17 cellular contexts compared by ENCODE assay signal in genomic region chr2:46320141-46320567, GRCh38. TPM values are rescaled to one million over a fixed set of nuclear protein-coding genes. Genes with fewer than 3 reads are reported as not detected.
DNase-seq lines count a peak whose midpoint lies in the region; ATAC-seq, FAIRE-seq and TF ChIP-seq lines count a peak whose summit lies in the region.
"Had no signal": no experiment of that assay in that cellular context is flagged by ENCODE, and none has a peak within 500 bp of the region (broad histone marks: within the 10 kb centered on the region; RNA-seq: fewer than 3 reads in every experiment).

No MANE protein-coding gene starts in this region.

- H3K9me3 ChIP-seq in A549 = no peaks in the 10 kb centered on the region
- no peaks in the 10 kb centered on the region for H3K9me3 ChIP-seq in neural progenitor cell (ENCODE audit: low read depth)

- no peak for TF ChIP-seq RAD21 in A549 (conservative IDR thresholded peaks at IDR 0.05 in 1 of 2, IDR thresholded peaks at IDR 0.05 in 1 of 2)

- FAIRE-seq in A549 (lab: Jason Lieb, UNC) = no peak

- H3K36me3 Mint-ChIP-seq in neural progenitor cell = no peaks in the 10 kb centered on the region
- H3K36me3 Mint-ChIP-seq: natural killer cell treated with Interleukin-12 subunit alpha and Interleukin-12 subunit beta and Interleukin-15 and Interleukin-18, amount 100 ng/mL, for 72 hours; stimulated activated memory B cell treated with anti-CD40 and anti-IgM and Interleukin-4, amounts not matched to agents 10 μg/mL and 1 μg/mL and 100 μg/mL, for 72 hours; WTC11 had no signal

- H3K4me3 Mint-ChIP-seq in neural progenitor cell = no peak overlapping the region
- H3K4me3 Mint-ChIP-seq: natural killer cell treated with Interleukin-12 subunit alpha and Interleukin-12 subunit beta and Interleukin-15 and Interleukin-18, amount 100 ng/mL, for 72 hours; stimulated activated memory B cell treated with anti-CD40 and anti-IgM and Interleukin-4, amounts not matched to agents 10 μg/mL and 1 μg/mL and 100 μg/mL, for 72 hours; WTC11 had no signal

- POLR2A ChIA-PET in A549 (lab: Yijun Ruan, JAX) = interaction anchor here (1.0 kb wide), 1 partner anchor 23 kb away, joined by 3 read pairs; the partner anchor contains the start of gene EPAS1

- no peaks in the 10 kb centered on the region for H3K79me2 ChIP-seq in neural progenitor cell (ENCODE audit: low read depth)

- CTCF ChIA-PET in A549 (lab: Yijun Ruan, JAX) = interaction anchor here (1.3 kb wide), 1 partner anchor 37 kb away, joined by 4 read pairs; no protein-coding TSS in a partner anchor

- peaks cover 96% of the 10 kb centered on the region for H3K4me1 ChIP-seq in A549
- no peaks in the 10 kb centered on the region for H3K4me1 ChIP-seq in neural progenitor cell

- H2AFZ ChIP-seq in neural progenitor cell (replicated peaks) = peak overlapping the region; percentile 15

- H3K4me2 ChIP-seq in A549 (peak overlapping the region; percentile 8; the same call in 2 of the 3 replicates), neural progenitor cell (no peak overlapping the region)

- H3K4me1 Mint-ChIP-seq in neural progenitor cell = peaks cover 7% of the 10 kb centered on the region
- H3K4me1 Mint-ChIP-seq: stimulated activated memory B cell treated with anti-CD40 and anti-IgM and Interleukin-4, amounts not matched to agents 10 μg/mL and 1 μg/mL and 100 μg/mL, for 72 hours had no signal

- no peaks in the 10 kb centered on the region for H3F3A ChIP-seq in neural progenitor cell (ENCODE audit: low read depth)

- TF ChIP-seq CTCF in A549 (IDR thresholded peaks at IDR 0.05) (no peak), neural progenitor cell (IDR thresholded peaks at IDR 0.05) (no peak)

- H3K9me3 Mint-ChIP-seq in neural progenitor cell = no peaks in the 10 kb centered on the region
- H3K9me3 Mint-ChIP-seq: natural killer cell treated with Interleukin-12 subunit alpha and Interleukin-12 subunit beta and Interleukin-15 and Interleukin-18, amount 100 ng/mL, for 72 hours; stimulated activated memory B cell treated with anti-CD40 and anti-IgM and Interleukin-4, amounts not matched to agents 10 μg/mL and 1 μg/mL and 100 μg/mL, for 72 hours; WTC11 had no signal

- no peaks in the 10 kb centered on the region for H3K27me3 ChIP-seq in neural progenitor cell
- H3K27me3 ChIP-seq: brain microvascular endothelial cell had no signal

- no peak for DNase-seq in A549 (ENCODE audit: low read depth in 1 of 2, low spot score in 1 of 2)
- DNase-seq in NCI-H774 (lab: John Stamatoyannopoulos, UW) = peak; percentile 38
- peak; percentile 41 for DNase-seq in fibroblast of gingiva (ENCODE audit: low read depth)
- DNase-seq in neural progenitor cell (ENCODE audit: low spot score) = no peak
- no peak for DNase-seq in NAMALWA (ENCODE audit: low spot score)
- no peak for DNase-seq in activated gamma-delta T cell (lab: John Stamatoyannopoulos, UW)
- no peak for DNase-seq in NCI-H446 (lab: John Stamatoyannopoulos, UW)
- DNase-seq: activated naive CD4-positive, alpha-beta T cell; brain microvascular endothelial cell; H7; NCI-H1105 treated with DMSO at 0.1 percent for 48 hours; NCI-H345 had no signal

- no peak for TF ChIP-seq EP300 in A549 (IDR thresholded peaks at IDR 0.05)

- no peaks in the 10 kb centered on the region for H4K20me1 ChIP-seq in neural progenitor cell (ENCODE audit: low read depth)

- no peak overlapping the region for H3K27ac Mint-ChIP-seq in neural progenitor cell
- H3K27ac Mint-ChIP-seq: natural killer cell treated with Interleukin-12 subunit alpha and Interleukin-12 subunit beta and Interleukin-15 and Interleukin-18, amount 100 ng/mL, for 72 hours; stimulated activated memory B cell treated with anti-CD40 and anti-IgM and Interleukin-4, amounts not matched to agents 10 μg/mL and 1 μg/mL and 100 μg/mL, for 72 hours; WTC11 had no signal

- no peaks in the 10 kb centered on the region for H3K36me3 ChIP-seq in neural progenitor cell
- H3K36me3 ChIP-seq: brain microvascular endothelial cell had no signal

- H3K27me3 Mint-ChIP-seq in neural progenitor cell (ENCODE audit: insufficient read depth, low read depth) = peaks cover 2% of the 10 kb centered on the region

- no peak for ATAC-seq in A549
- no peak for ATAC-seq in GM18520 (IDR thresholded peaks at IDR 0.05; ENCODE audit: unreplicated experiment)
- ATAC-seq: natural killer cell treated with Interleukin-12 subunit alpha and Interleukin-12 subunit beta and Interleukin-15 and Interleukin-18, amount 100 ng/mL, for 72 hours; sciatic nerve; stimulated activated memory B cell treated with anti-CD40 and anti-IgM and Interleukin-4, amounts not matched to agents 10 μg/mL and 1 μg/mL and 100 μg/mL, for 72 hours; WTC11 had no signal

- H3K4me3 ChIP-seq in A549 = no peak overlapping the region
- no peak overlapping the region for H3K4me3 ChIP-seq in neural progenitor cell

- WGBS in A549 (ENCODE audit: missing lambda C conversion rate) = 85% methylated on average over 8 of the region's 8 CpGs

- H3K27ac ChIP-seq in A549 (peak overlapping the region; percentile 36 to 63; a peak in 4 of 6 replicates), neural progenitor cell (no peak overlapping the region)
- H3K27ac ChIP-seq: brain microvascular endothelial cell had no signal

- no peak overlapping the region for H3K9ac ChIP-seq in neural progenitor cell

- no peak for TF ChIP-seq POLR2A in A549 (IDR thresholded peaks at IDR 0.05; ENCODE audit: low read length)

TF ChIP-seq in A549, 52 proteins besides CTCF, POLR2A, EP300 and RAD21:
- TF ChIP-seq HOXB5 (CRISPR knock-in tag; IDR thresholded peaks at IDR 0.05) (no peak), CBX2 (IDR thresholded peaks at IDR 0.05; ENCODE audit: borderline replicate concordance, low read depth) (no peak), E2F6 (IDR thresholded peaks at IDR 0.05; ENCODE audit: borderline replicate concordance, low read depth) (no peak), ZC3H11A (IDR thresholded peaks at IDR 0.05) (no peak), GATA3 (IDR thresholded peaks at IDR 0.05; ENCODE audit: borderline replicate concordance) (no peak), NFE2L2 (conservative IDR thresholded peaks at IDR 0.05; ENCODE audit: low read length) (no peak), KDM5A (IDR thresholded peaks at IDR 0.05) (no peak), FOSB (CRISPR knock-in tag; IDR thresholded peaks at IDR 0.05) (no peak), MAFK (IDR thresholded peaks at IDR 0.05; ENCODE audit: partially characterized antibody) (no peak)

RNA-seq across cellular contexts. Expression of gene EPAS1, which starts 22.9 kb away (rescaled TPM):
- polyA plus RNA-seq in A549 (2011; rRNA removed) = 143 and 150 TPM in 2 replicates
- 60.3 and 78.5 TPM in 2 replicates for polyA plus RNA-seq in A549 (2012; cell fraction: cytosol; rRNA removed)
- 106 and 115 TPM in 2 replicates for polyA plus RNA-seq in A549 (2012; cell fraction: nucleus; rRNA removed)
- polyA plus RNA-seq in A549 (2017; fragmentation: RNase III; extraction: RNeasy Plus Mini Kit Qiagen cat#74134 plus additional on column Dnase treatment) = 111 to 128 TPM (median 122 TPM) in 3 replicates
- polyA minus RNA-seq in A549 (2011; rRNA and poly(A)+ RNA removed) = 174 and 229 TPM in 2 replicates
- total RNA-seq in neural progenitor cell (ENCODE audit: low replicate concordance) = 0.15 and 1.1 TPM in 2 replicates

Comparison
In these comparisons a context has a peak if more than half of its experiments do, and no peak if none do; other contexts are left out.
1. DNase-seq: peak in NCI-H774 (single experiment) and fibroblast of gingiva (single experiment); none in A549 (0 of 2), neural progenitor cell (single experiment), NAMALWA (single experiment), activated gamma-delta T cell (single experiment) and NCI-H446 (0 of 2).